Comparison of ENCODE assay signal across 8 cellular contexts in the genomic region with DNA sequence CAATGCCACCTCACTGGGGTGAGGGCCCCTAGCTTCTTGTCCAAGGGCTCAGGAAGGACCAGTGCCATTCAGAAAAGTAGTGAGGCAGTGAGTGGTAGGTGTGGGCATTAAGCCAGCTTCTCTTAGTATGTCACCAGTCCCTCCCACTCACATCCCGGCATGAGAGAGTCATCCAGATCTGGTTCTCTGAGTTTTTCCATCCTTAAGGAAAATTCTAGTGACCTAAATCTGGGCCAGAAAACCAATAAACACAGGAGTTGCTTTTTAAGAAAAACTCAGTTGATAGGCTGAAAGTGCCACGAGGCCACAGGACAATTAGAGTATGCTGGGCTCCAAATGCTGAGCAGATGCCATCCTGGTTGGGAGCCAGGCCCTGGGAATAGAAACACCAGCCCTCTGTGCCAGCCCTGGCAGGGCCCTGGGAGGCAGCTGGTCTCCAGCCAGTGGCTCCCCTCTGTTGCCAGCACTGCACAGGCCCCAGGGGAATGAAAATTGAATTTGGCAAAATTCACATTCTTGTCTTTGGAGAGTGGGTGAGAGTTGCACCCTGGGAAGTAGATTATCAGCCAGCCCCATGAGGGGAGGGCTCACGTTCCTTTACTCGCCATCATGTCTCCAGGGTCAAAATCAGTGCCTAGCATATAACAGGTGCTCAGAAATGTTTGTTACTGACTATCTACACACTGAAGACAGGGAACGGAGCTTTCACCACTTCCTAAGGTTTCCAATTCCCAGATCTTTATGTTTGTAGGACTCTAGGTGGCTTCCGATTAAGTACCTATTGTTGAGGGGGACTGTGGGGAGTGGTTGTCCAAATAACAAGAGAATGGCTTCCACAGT. TPM values are rescaled to one million over a fixed set of nuclear protein-coding genes. Genes with fewer than 3 reads are reported as not detected.
DNase-seq lines count a peak whose midpoint lies in the region; ATAC-seq and TF ChIP-seq lines count a peak whose summit lies in the region.
"Had no signal": no experiment of that assay in that cellular context is flagged by ENCODE, and none has a peak within 500 bp of the region (broad histone marks: within the 10 kb centered on the region; RNA-seq: fewer than 3 reads in every experiment).

No MANE protein-coding gene starts in this region.

- H3K36me3 ChIP-seq in right atrium auricular region (no peaks in the 10 kb centered on the region), vagina (no peaks in the 10 kb centered on the region)
- H3K36me3 ChIP-seq: prostate gland had no signal

- DNase-seq in HT1080 (ENCODE audit: low read depth) (peak; percentile 73), astrocyte of the spinal cord (ENCODE audit: low read depth, low spot score) (peak; percentile 36), right atrium auricular region (ENCODE audit: low spot score) (no peak), ureter (ENCODE audit: low spot score) (peak; percentile 56), vagina (ENCODE audit: extremely low spot score in 2 of 2) (no peak), GM20000 (ENCODE audit: low spot score) (no peak)

- H3K27ac ChIP-seq in right atrium auricular region (peak overlapping the region; percentile 46 to 61), vagina (no peak overlapping the region)
- H3K27ac ChIP-seq: prostate gland had no signal

- H3K4me1 ChIP-seq in right atrium auricular region = peaks cover 0 to 20% of the 10 kb centered on the region in 2 donors
- H3K4me1 ChIP-seq in vagina = peaks cover 15% of the 10 kb centered on the region
- H3K4me1 ChIP-seq: prostate gland had no signal

- H3K4me3 ChIP-seq in astrocyte of the spinal cord (ENCODE audit: low read depth, low read length) = no peak overlapping the region
- H3K4me3 ChIP-seq in right atrium auricular region = no peak overlapping the region
- no peak overlapping the region for H3K4me3 ChIP-seq in vagina
- H3K4me3 ChIP-seq: prostate gland had no signal

- TF ChIP-seq CTCF in astrocyte of the spinal cord (IDR thresholded peaks at IDR 0.05; ENCODE audit: low read depth, low read length) = no peak
- no peak for TF ChIP-seq CTCF in right atrium auricular region (IDR thresholded peaks at IDR 0.05)
- no peak for TF ChIP-seq CTCF in vagina (IDR thresholded peaks at IDR 0.05)
- TF ChIP-seq CTCF in GM20000 (IDR thresholded peaks at IDR 0.05; ENCODE audit: extremely low read depth, missing control alignments) = no peak

- in situ Hi-C loops in astrocyte of the spinal cord (cut with HindIII; ENCODE audit: low sequenced_read_pairs) = no loop called here

- H3K9me3 ChIP-seq in right atrium auricular region = peaks cover 0 to 12% of the 10 kb centered on the region in 2 donors
- no peaks in the 10 kb centered on the region for H3K9me3 ChIP-seq in vagina
- H3K9me3 ChIP-seq: prostate gland had no signal

- intact Hi-C loops in vagina (cut with DNase I) = no loop called here

- TF ChIP-seq POLR2A in vagina (IDR thresholded peaks at IDR 0.05) = no peak

- ATAC-seq in GM21528 (IDR thresholded peaks at IDR 0.05; ENCODE audit: low FRiP score, unreplicated experiment) = no peak

- H3K27me3 ChIP-seq in right atrium auricular region = no peaks in the 10 kb centered on the region
- no peaks in the 10 kb centered on the region for H3K27me3 ChIP-seq in vagina

RNA-seq across cellular contexts. Expression of gene FAM43A, which starts 52.8 kb away (rescaled TPM):
- 6.1 and 6.6 TPM in 2 replicates for total RNA-seq in HT1080 (2014; rRNA removed; shearing (Covaris generic))
- 8.2 and 10.7 TPM in 2 replicates for polyA plus RNA-seq in HT1080 (2015; cell fraction: cytosol; rRNA removed)
- 8.5 and 10.0 TPM in 2 replicates for polyA plus RNA-seq in HT1080 (2015; cell fraction: nucleus; rRNA removed)
- 10 to 100 TPM; 10.9 to 12.5 TPM for total RNA-seq in right atrium auricular region
- 5.2 TPM for total RNA-seq in ureter
- 20.4 TPM for total RNA-seq in vagina

Comparison
In these comparisons a context has a peak if more than half of its experiments do, and no peak if none do; other contexts are left out.
1. DNase-seq: peak in HT1080 (single experiment), astrocyte of the spinal cord (single experiment) and ureter (single experiment); none in right atrium auricular region (single experiment), vagina (0 of 2) and GM20000 (single experiment).